8 cellular contexts compared by ENCODE assay signal in the genomic region with DNA sequence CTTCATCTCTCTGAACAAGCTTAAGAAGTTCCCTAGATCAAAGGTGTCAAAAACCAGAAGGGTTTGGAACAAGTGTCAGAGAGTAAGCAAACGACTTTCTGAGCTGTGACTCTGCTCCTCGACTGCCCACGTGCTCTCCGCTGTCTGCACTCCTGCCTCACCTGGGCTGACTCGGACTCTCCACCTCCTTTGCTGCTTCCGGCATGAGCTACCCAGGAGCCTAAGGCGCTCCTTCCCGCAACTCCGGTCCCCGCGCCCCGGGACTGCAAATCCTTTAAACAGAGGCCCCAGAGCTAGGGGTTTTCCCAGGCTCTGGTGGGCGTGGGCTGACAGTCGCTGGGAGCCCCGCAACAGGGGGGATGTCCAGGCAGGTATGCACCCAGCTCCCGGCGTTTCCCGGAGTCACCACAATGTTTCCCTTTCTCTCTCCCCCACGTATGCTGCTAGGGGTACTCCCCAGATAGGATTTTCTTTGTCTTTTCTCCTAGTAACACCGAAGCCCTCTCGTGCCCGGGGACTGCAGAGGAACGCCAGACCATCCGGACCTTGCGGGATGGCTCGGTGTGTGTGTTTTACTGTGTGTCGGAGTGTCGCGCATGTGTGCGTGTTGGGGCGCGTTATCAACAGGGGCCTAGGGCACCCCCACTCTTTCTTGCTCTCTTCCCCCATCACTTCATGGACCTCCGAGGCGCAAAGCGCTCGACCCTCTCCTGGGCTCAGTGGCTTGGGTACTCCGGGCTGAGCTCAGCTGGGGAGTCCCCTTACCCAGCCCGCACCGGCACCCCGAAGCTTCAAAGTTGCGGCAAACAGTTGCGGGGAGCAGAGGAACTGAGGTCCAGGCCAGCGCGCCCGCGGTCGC. TPM values are rescaled to one million over a fixed set of nuclear protein-coding genes. Genes with fewer than 3 reads are reported as not detected.
DNase-seq lines count a peak whose midpoint lies in the region; TF ChIP-seq lines count a peak whose summit lies in the region.
"Had no signal": no experiment of that assay in that cellular context is flagged by ENCODE, and none has a peak within 500 bp of the region (broad histone marks: within the 10 kb centered on the region; RNA-seq: fewer than 3 reads in every experiment).

No MANE protein-coding gene starts in this region.

- H2AFZ ChIP-seq in smooth muscle cell (ENCODE audit: low read depth), result no peak overlapping the region

- H3K27me3 ChIP-seq in HAP-1 (ENCODE audit: low read depth), result peaks cover 4% of the 10 kb centered on the region
- peaks cover 83% of the 10 kb centered on the region for H3K27me3 ChIP-seq in smooth muscle cell (ENCODE audit: low read depth)

- DNase-seq in HAP-1 (ENCODE audit: low spot score in 2 of 2), result no peak
- peak; percentile 11 for DNase-seq in RWPE1 (ENCODE audit: low spot score)
- no peak for DNase-seq in smooth muscle cell (lab: John Stamatoyannopoulos, UW; ENCODE audit: unreplicated experiment)
- no peak for DNase-seq in GM19238 (ENCODE audit: insufficient read length, low spot score)
- no peak for DNase-seq in AML-193 (lab: John Stamatoyannopoulos, UW)
- no peak for DNase-seq in NAMALWA (ENCODE audit: low spot score)
- DNase-seq: stimulated activated CD4-positive, alpha-beta T cell treated with anti-CD3 and anti-CD28 coated beads, Interleukin-4, amount 100 ng/mL, for 1 hour had no signal

- TF ChIP-seq CTCF in RWPE1 (conservative IDR thresholded peaks at IDR 0.05; ENCODE audit: low read depth), result no peak
- TF ChIP-seq CTCF in smooth muscle cell (IDR thresholded peaks at IDR 0.05; ENCODE audit: borderline replicate concordance, insufficient read depth, poor library complexity, severe bottlenecking), result no peak

- no peaks in the 10 kb centered on the region for H3K79me2 ChIP-seq in smooth muscle cell (ENCODE audit: low read depth)

- no peak overlapping the region for H3K27ac ChIP-seq in RWPE1
- no peak overlapping the region for H3K27ac ChIP-seq in smooth muscle cell (ENCODE audit: low read depth)

- POLR2A ChIA-PET in RWPE1 (lab: Yijun Ruan, JAX; ENCODE audit: low non-redundant PET), result no interaction called here

- no peaks in the 10 kb centered on the region for H3K4me1 ChIP-seq in HAP-1
- H3K4me1 ChIP-seq in smooth muscle cell (ENCODE audit: low read depth), result peaks cover 13% of the 10 kb centered on the region

- CTCF ChIA-PET in RWPE1 (lab: Yijun Ruan, JAX), result interaction anchor here (0.6 kb wide), 2 partner anchors 123 to 850 kb away, joined by 3 to 4 read pairs; no protein-coding TSS in a partner anchor

- in situ Hi-C loops in HAP-1 (cut with MboI; ENCODE audit: low sequenced_read_pairs), result no loop called here

- no peak overlapping the region for H3K9ac ChIP-seq in smooth muscle cell (ENCODE audit: low read depth)

- H3K36me3 ChIP-seq in HAP-1 (replicated peaks), result no peaks in the 10 kb centered on the region
- H3K36me3 ChIP-seq in smooth muscle cell (ENCODE audit: low read depth), result no peaks in the 10 kb centered on the region

- H3F3A ChIP-seq in smooth muscle cell (ENCODE audit: low read depth), result no peaks in the 10 kb centered on the region

- peak overlapping the region; percentile 43 for H3K4me3 ChIP-seq in HAP-1
- H3K4me3 ChIP-seq in iPS-18c (ENCODE audit: insufficient read depth, low read depth, low read length), result peak overlapping the region; percentile 50
- H3K4me3 ChIP-seq in smooth muscle cell, result peak overlapping the region; percentile 52

- H3K4me2 ChIP-seq in smooth muscle cell, result peak overlapping the region; percentile 92

- no peaks in the 10 kb centered on the region for H3K9me3 ChIP-seq in HAP-1
- no peaks in the 10 kb centered on the region for H3K9me3 ChIP-seq in iPS-18c (ENCODE audit: control insufficient read depth, insufficient read depth, low read length)
- no peaks in the 10 kb centered on the region for H3K9me3 ChIP-seq in smooth muscle cell (replicated peaks; ENCODE audit: low read depth)

- no peaks in the 10 kb centered on the region for H4K20me1 ChIP-seq in smooth muscle cell (ENCODE audit: low read depth)

- WGBS in smooth muscle cell (ENCODE audit: low lambda C conversion rate), result 5% methylated on average over 45 of the region's 47 CpGs

RNA-seq across cellular contexts. Expression of gene THSD7B, which starts 0.7 kb away (rescaled TPM):
- total RNA-seq in smooth muscle cell, result not detected in 2 replicates
- not detected in 2 replicates for polyA plus RNA-seq in smooth muscle cell
